In genomic region chr9:68323749-68324148, GRCh38 we compare ENCODE assay signal across 4 cellular contexts. TPM values are rescaled to one million over a fixed set of nuclear protein-coding genes. Genes with fewer than 3 reads are reported as not detected.
"Had no signal": no experiment of that assay in that cellular context is flagged by ENCODE, and none has a peak within 500 bp of the region (broad histone marks: within the 10 kb centered on the region; RNA-seq: fewer than 3 reads in every experiment).

No MANE protein-coding gene starts in this region.

RNA-seq across cellular contexts. Expression of gene FOXD4L3, which starts 21.1 kb away (rescaled TPM):
- total RNA-seq: LHCN-M2, M059J, NCI-H460 had no signal

RNA-seq across cellular contexts. Expression of gene PGM5, which starts 32.7 kb away (rescaled TPM):
- total RNA-seq: LHCN-M2, MCF 10A had no signal
